In the genomic region with DNA sequence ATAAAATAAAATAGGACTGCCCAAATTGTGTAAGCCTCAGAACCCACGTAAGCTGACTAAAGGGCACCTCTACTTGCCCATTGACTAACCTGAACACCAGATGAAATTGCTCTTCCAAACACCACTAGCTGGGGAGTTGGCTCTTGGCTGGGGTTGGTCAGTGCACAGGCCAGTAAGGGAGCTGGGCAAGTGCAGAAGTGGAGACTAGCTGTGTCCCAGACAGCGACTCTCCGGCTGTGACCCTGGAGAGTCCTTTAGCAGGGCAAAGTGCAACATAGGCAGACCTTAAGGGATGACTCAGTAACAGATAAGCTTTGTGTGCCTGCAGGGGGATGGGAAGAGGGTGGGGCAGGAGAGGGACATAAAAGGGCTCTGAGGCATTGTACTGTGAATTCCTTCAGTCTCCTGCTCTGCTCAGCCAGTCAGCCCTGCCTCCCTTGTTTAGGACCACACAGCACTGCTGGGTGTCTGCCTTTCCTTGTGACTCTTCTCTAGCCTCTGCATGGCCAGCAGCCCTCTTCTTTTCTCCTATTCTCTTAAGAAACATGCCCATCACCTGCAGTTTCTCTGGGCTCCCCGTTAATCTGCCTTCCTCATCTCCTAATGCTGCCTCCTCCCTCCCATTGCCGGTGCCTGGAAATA, we compare ENCODE assay signal across 1 cellular context.
TF ChIP-seq lines count a peak whose summit lies in the region.

No MANE protein-coding gene starts in this region.

TF ChIP-seq in K562, 482 proteins besides CTCF, POLR2A, EP300 and RAD21 (continued from another document):
- TF ChIP-seq ATF3 (IDR thresholded peaks at IDR 0.05) (peak; percentile 88), ATF3 (CRISPR knock-in tag; conservative IDR thresholded peaks at IDR 0.05) (no peak), BCOR (IDR thresholded peaks at IDR 0.05) (0 out of 2 replicates have a peak, but pooled peaks have one; percentile 13), DACH1 (IDR thresholded peaks at IDR 0.05; ENCODE audit: partially characterized antibody) (no peak), ZNF785 (CRISPR knock-in tag; IDR thresholded peaks at IDR 0.05) (no peak), SRF (CRISPR knock-in tag; IDR thresholded peaks at IDR 0.05) (peak in 1 of 2 experiments; percentile 60; a peak in 1 of 4 replicates), TRIM24 (IDR thresholded peaks at IDR 0.05) (peak; percentile 62 to 78; a peak in 3 of 4 replicates), ZNF639 (CRISPR knock-in tag; conservative IDR thresholded peaks at IDR 0.05 in 1 of 2, IDR thresholded peaks at IDR 0.05 in 1 of 2) (0 out of 4 replicates have a peak, but pooled peaks of 1 of the 2 experiments have one; percentile 12), CTBP1 (IDR thresholded peaks at IDR 0.05; ENCODE audit: borderline replicate concordance) (peak; percentile 96), ETV1 (tag; conservative IDR thresholded peaks at IDR 0.05; ENCODE audit: low read depth) (no peak), ZNF696 (CRISPR knock-in tag; conservative IDR thresholded peaks at IDR 0.05) (no peak), JUND (IDR thresholded peaks at IDR 0.05; ENCODE audit: borderline replicate concordance, low read depth, low read length) (peak; percentile 98), JUND (tag; IDR thresholded peaks at IDR 0.05; ENCODE audit: borderline replicate concordance, low read depth, low read length) (peak; percentile 97; the same call in 2 of the 3 replicates), LEF1 (IDR thresholded peaks at IDR 0.05) (peak; percentile 96)
